Comparison of ENCODE assay signal across 20 cellular contexts in genomic region chr5:42875785-42876374, GRCh38.
A peak's percentile ranks its signal among the peaks of the same experiment; 100 is the strongest.
DNase-seq lines count a peak whose midpoint lies in the region; ATAC-seq and TF ChIP-seq lines count a peak whose summit lies in the region.
"Had no signal": no experiment of that assay in that cellular context is flagged by ENCODE, and none has a peak within 500 bp of the region (broad histone marks: within the 10 kb centered on the region; RNA-seq: fewer than 3 reads in every experiment).

No MANE protein-coding gene starts in this region.

- POLR2A ChIA-PET in OCI-LY7 (lab: Charles Lee) (no interaction called here), T-cell (lab: Charles Lee) (no interaction called here)

- H3K9me3 ChIP-seq in OCI-LY7 (ENCODE audit: low read length) (no peaks in the 10 kb centered on the region), right cardiac atrium (ENCODE audit: control insufficient read depth, low read length) (no peaks in the 10 kb centered on the region), skeletal muscle tissue (ENCODE audit: control insufficient read depth in 3 of 3, low read length in 3 of 3) (no peaks in the 10 kb centered on the region)
- H3K9me3 ChIP-seq: psoas muscle had no signal

- no peak overlapping the region for H3K9ac ChIP-seq in skeletal muscle tissue (ENCODE audit: low read depth in 1 of 3, low read length in 3 of 3)

- H3K27me3 ChIP-seq in right cardiac atrium (ENCODE audit: control insufficient read depth, insufficient read depth) (no peaks in the 10 kb centered on the region), skeletal muscle tissue (ENCODE audit: control insufficient read depth in 3 of 3, insufficient read depth in 3 of 3, low read length in 3 of 3) (no peaks in the 10 kb centered on the region)
- H3K27me3 ChIP-seq: brain microvascular endothelial cell had no signal

- no peaks in the 10 kb centered on the region for H3K36me3 Mint-ChIP-seq in T-helper 2 cell treated with Interferon-gamma antibody and Interleukin-4, amounts not matched to agents 5 μg/mL and 100 μg/mL, for 36 hours (ENCODE audit: low read depth)
- H3K36me3 Mint-ChIP-seq in T-cell: no peaks in the 10 kb centered on the region

- no TSS peak for BruUV-seq in OCI-LY7 (replicated peaks; lab: Mats Ljungman, UMichigan)

- H3K79me2 ChIP-seq in OCI-LY7 (ENCODE audit: insufficient read depth, low read depth, low read length): no peaks in the 10 kb centered on the region

- DNase-seq in T-helper 2 cell treated with Interferon-gamma antibody and Interleukin-4, amounts not matched to agents 5 μg/mL and 100 μg/mL, for 36 hours (ENCODE audit: low spot score): no peak
- DNase-seq in T-helper 2 cell (no peak), OCI-LY7 (ENCODE audit: low spot score) (no peak), right cardiac atrium (no peak), NAMALWA (ENCODE audit: low spot score) (no peak), T-cell (no peak), NCI-H1436 treated with DMSO at 0.1 percent for 48 hours (lab: John Stamatoyannopoulos, UW) (no peak)
- DNase-seq: 8988T; activated CD4-positive, alpha-beta T cell treated with anti-CD3 and anti-CD28 coated beads for 48 hours; brain microvascular endothelial cell; DMS79 treated with DMSO at 0.1 percent for 48 hours; H7; mammary epithelial cell; NCI-H187; NCI-H345; psoas muscle; T-helper 9 cell had no signal

- H3K27ac Mint-ChIP-seq in T-helper 2 cell treated with Interferon-gamma antibody and Interleukin-4, amounts not matched to agents 5 μg/mL and 100 μg/mL, for 36 hours: peak overlapping the region; percentile 23
- no peak overlapping the region for H3K27ac Mint-ChIP-seq in T-cell
- H3K27ac Mint-ChIP-seq: activated naive CD8-positive, alpha-beta T cell; stimulated activated naive CD8-positive, alpha-beta T cell treated with anti-CD3 and anti-CD28 coated beads, Interleukin-15, Interleukin-2, amounts not matched to agents 100 ng/mL and 50 ng/mL, for 24 hours had no signal

- peak; percentile 26 to 52 for ATAC-seq in right cardiac atrium
- ATAC-seq in T-cell (replicated peaks in 1 of 4): no peak
- ATAC-seq: psoas muscle had no signal

- H3K36me3 ChIP-seq in OCI-LY7 (ENCODE audit: insufficient read depth, low read length): no peaks in the 10 kb centered on the region
- no peaks in the 10 kb centered on the region for H3K36me3 ChIP-seq in skeletal muscle tissue (ENCODE audit: control insufficient read depth in 3 of 3, insufficient read depth in 3 of 3, low read length in 3 of 3)
- H3K36me3 ChIP-seq: brain microvascular endothelial cell had no signal

- peaks cover 10% of the 10 kb centered on the region for H3K4me1 Mint-ChIP-seq in T-helper 2 cell treated with Interferon-gamma antibody and Interleukin-4, amounts not matched to agents 5 μg/mL and 100 μg/mL, for 36 hours (ENCODE audit: low read depth)
- H3K4me1 Mint-ChIP-seq in T-cell: peaks cover 0 to 14% (median 10%) of the 10 kb centered on the region in 3 donors

- no peak overlapping the region for H3K4me2 ChIP-seq in OCI-LY7 (ENCODE audit: low read length)

- H3K27ac ChIP-seq in OCI-LY7 (ENCODE audit: low read depth, low read length, poor library complexity, severe bottlenecking): no peak overlapping the region
- no peak overlapping the region for H3K27ac ChIP-seq in right cardiac atrium (ENCODE audit: low read length)
- peak overlapping the region; percentile 21 for H3K27ac ChIP-seq in skeletal muscle tissue (ENCODE audit: low read depth, low read length)
- H3K27ac ChIP-seq: brain microvascular endothelial cell, psoas muscle had no signal

- CTCF ChIA-PET in OCI-LY7 (lab: Charles Lee; ENCODE audit: unreplicated experiment) (no interaction called here), T-cell (lab: Charles Lee) (no interaction called here)

- intact Hi-C loops in OCI-LY7 (cut with micrococcal nuclease; ENCODE audit: unreplicated experiment): no loop called here
- intact Hi-C loops in right cardiac atrium (cut with DNase I): no loop called here

- H3K9me3 Mint-ChIP-seq in T-helper 2 cell treated with Interferon-gamma antibody and Interleukin-4, amounts not matched to agents 5 μg/mL and 100 μg/mL, for 36 hours: no peaks in the 10 kb centered on the region
- H3K9me3 Mint-ChIP-seq in T-cell: no peaks in the 10 kb centered on the region
- H3K9me3 Mint-ChIP-seq: stimulated activated naive CD8-positive, alpha-beta T cell treated with anti-CD3 and anti-CD28 coated beads, Interleukin-15, Interleukin-2, amounts not matched to agents 100 ng/mL and 50 ng/mL, for 24 hours had no signal

- TF ChIP-seq CTCF in OCI-LY7 (conservative IDR thresholded peaks at IDR 0.05; ENCODE audit: low read length): no peak

- no peaks in the 10 kb centered on the region for H3K9me2 ChIP-seq in OCI-LY7 (ENCODE audit: insufficient read depth, low read length)

- 54% methylated on average over 1 of the region's 1 CpG for WGBS in right cardiac atrium

- no peak overlapping the region for H3K4me3 ChIP-seq in OCI-LY7 (ENCODE audit: low read depth, low read length, poor library complexity, severe bottlenecking)
- no peak overlapping the region for H3K4me3 ChIP-seq in right cardiac atrium (ENCODE audit: low read length)
- no peak overlapping the region for H3K4me3 ChIP-seq in skeletal muscle tissue (ENCODE audit: low read length in 3 of 3)

- H4K20me1 ChIP-seq in OCI-LY7 (ENCODE audit: insufficient read depth, low read length): no peaks in the 10 kb centered on the region

- H3K4me1 ChIP-seq in OCI-LY7 (ENCODE audit: insufficient read depth, low read length, poor library complexity, severe bottlenecking) (no peaks in the 10 kb centered on the region), right cardiac atrium (ENCODE audit: control insufficient read depth, insufficient read depth, low read length) (peaks cover 6% of the 10 kb centered on the region), skeletal muscle tissue (ENCODE audit: control insufficient read depth in 3 of 3, insufficient read depth in 3 of 3, low read length in 3 of 3) (no peaks in the 10 kb centered on the region)
- H3K4me1 ChIP-seq: psoas muscle had no signal

- H3K27me3 Mint-ChIP-seq in T-helper 2 cell treated with Interferon-gamma antibody and Interleukin-4, amounts not matched to agents 5 μg/mL and 100 μg/mL, for 36 hours (ENCODE audit: low read depth): peaks cover 4% of the 10 kb centered on the region
- H3K27me3 Mint-ChIP-seq in T-cell: peaks cover 10 to 12% of the 10 kb centered on the region in 2 donors

- H3K4me3 Mint-ChIP-seq in T-helper 2 cell treated with Interferon-gamma antibody and Interleukin-4, amounts not matched to agents 5 μg/mL and 100 μg/mL, for 36 hours: no peak overlapping the region
- H3K4me3 Mint-ChIP-seq in T-cell: no peak overlapping the region
- H3K4me3 Mint-ChIP-seq: activated naive CD8-positive, alpha-beta T cell; stimulated activated naive CD8-positive, alpha-beta T cell treated with anti-CD3 and anti-CD28 coated beads, Interleukin-15, Interleukin-2, amounts not matched to agents 100 ng/mL and 50 ng/mL, for 24 hours had no signal

- peak overlapping the region; percentile 23 for H2AFZ ChIP-seq in OCI-LY7 (ENCODE audit: low read length)

Comparison
In these comparisons a context has a peak if more than half of its experiments do, and no peak if none do; other contexts are left out.
1. ATAC-seq: peak in right cardiac atrium (2 of 2); none in T-cell (0 of 4).